Comparison of ENCODE assay signal across 20 cellular contexts in the genomic region with DNA sequence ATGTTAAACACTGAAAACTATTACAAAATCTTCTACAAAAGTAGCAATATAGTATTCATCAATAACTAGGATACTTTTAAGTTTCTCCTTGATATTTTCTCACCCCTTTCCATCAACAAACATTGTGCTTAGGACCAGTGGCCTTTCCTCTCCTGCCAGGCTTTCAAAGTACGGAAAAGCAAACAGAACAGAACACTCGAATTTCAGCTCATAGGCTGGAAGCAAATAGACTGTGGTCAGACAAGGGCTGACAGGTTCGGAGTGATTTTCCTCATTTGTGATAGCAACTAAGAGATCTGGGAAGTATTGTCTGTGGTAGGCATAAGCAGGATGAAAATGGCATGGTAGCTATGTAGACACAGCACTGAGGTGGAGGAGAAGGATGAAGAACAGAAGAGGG.
DNase-seq lines count a peak whose midpoint lies in the region; ATAC-seq, FAIRE-seq and TF ChIP-seq lines count a peak whose summit lies in the region.
"Had no signal": no experiment of that assay in that cellular context is flagged by ENCODE, and none has a peak within 500 bp of the region (broad histone marks: within the 10 kb centered on the region; RNA-seq: fewer than 3 reads in every experiment).

No MANE protein-coding gene starts in this region.

- TF ChIP-seq POLR2A in A549 (IDR thresholded peaks at IDR 0.05; ENCODE audit: low read length): no peak
- TF ChIP-seq POLR2A in HepG2 (IDR thresholded peaks at IDR 0.05; ENCODE audit: insufficient read depth in 1 of 2, low read depth in 2 of 2, low read length in 2 of 2): no peak

- no peaks in the 10 kb centered on the region for H3K36me3 ChIP-seq in GM23338 (ENCODE audit: insufficient read depth)
- H3K36me3 ChIP-seq in OCI-LY1 (ENCODE audit: insufficient read depth, low read length): no peaks in the 10 kb centered on the region
- H3K36me3 ChIP-seq in HepG2 (replicated peaks in 1 of 2; ENCODE audit: control insufficient read depth in 1 of 2, insufficient read depth in 2 of 2, low read length in 2 of 2): no peaks in the 10 kb centered on the region

- TF ChIP-seq CTCF in A549 (IDR thresholded peaks at IDR 0.05) (no peak), GM23338 (conservative IDR thresholded peaks at IDR 0.05; ENCODE audit: low read depth in 2 of 2) (no peak), OCI-LY1 (IDR thresholded peaks at IDR 0.05; ENCODE audit: low read length) (no peak), HepG2 (CRISPR knock-in tag; IDR thresholded peaks at IDR 0.05) (no peak)

- no peak for ATAC-seq in A549
- no peak for ATAC-seq in GM23338
- peak; percentile 90 for ATAC-seq in HepG2
- ATAC-seq in HG02678 (IDR thresholded peaks at IDR 0.05; ENCODE audit: unreplicated experiment): no peak
- ATAC-seq: sciatic nerve, T-helper 17 cell had no signal

- CTCF ChIA-PET in A549 (lab: Yijun Ruan, JAX) (no interaction called here), HepG2 (lab: Yijun Ruan, JAX; ENCODE audit: low intra/inter-chr PET ratio, low total read pairs) (no interaction called here)

- H3K27ac Mint-ChIP-seq in GM23338: peak overlapping the region; percentile 7; the same call in 1 of the 2 replicates
- H3K27ac Mint-ChIP-seq: activated naive CD4-positive, alpha-beta T cell treated with anti-CD3 and anti-CD28 coated beads for 36 hours; endodermal cell; nephron; T-helper 17 cell had no signal

- no TSS peak for BruUV-seq in HepG2 (replicated peaks; lab: Mats Ljungman, UMichigan)

- no peak overlapping the region for H3K4me3 ChIP-seq in A549
- H3K4me3 ChIP-seq in GM23338: no peak overlapping the region
- peak overlapping the region; percentile 52 for H3K4me3 ChIP-seq in OCI-LY1 (ENCODE audit: low read depth, low read length, poor library complexity, severe bottlenecking)
- no peak overlapping the region for H3K4me3 ChIP-seq in HepG2 (replicated peaks in 1 of 3; ENCODE audit: insufficient read depth in 1 of 3, low read depth in 2 of 3, low read length in 3 of 3)

- no peak overlapping the region for H3K4me3 Mint-ChIP-seq in GM23338
- H3K4me3 Mint-ChIP-seq: activated naive CD4-positive, alpha-beta T cell treated with anti-CD3 and anti-CD28 coated beads for 36 hours; endodermal cell; nephron; T-helper 17 cell had no signal

- H3K9me3 ChIP-seq in A549 (no peaks in the 10 kb centered on the region), OCI-LY1 (ENCODE audit: low read length) (no peaks in the 10 kb centered on the region), HepG2 (ENCODE audit: low read length) (peaks cover 6% of the 10 kb centered on the region; the same call in 1 of the 2 replicates)

- no peaks in the 10 kb centered on the region; the same call in 2 of the 3 replicates for H3K9me3 Mint-ChIP-seq in GM23338
- H3K9me3 Mint-ChIP-seq: endodermal cell had no signal

- no peak for TF ChIP-seq EP300 in A549 (IDR thresholded peaks at IDR 0.05)
- TF ChIP-seq EP300 in HepG2 (IDR thresholded peaks at IDR 0.05; ENCODE audit: low read depth in 2 of 2, low read length in 2 of 2): no peak
- TF ChIP-seq EP300 in HepG2 (CRISPR knock-in tag; IDR thresholded peaks at IDR 0.05; ENCODE audit: borderline replicate concordance): no peak

- FAIRE-seq in A549 (lab: Jason Lieb, UNC) (no peak), HepG2 (lab: Jason Lieb, UNC) (peak; percentile 59)

- DNase-seq in A549 (ENCODE audit: low read depth in 1 of 2, low spot score in 1 of 2) (peak in 1 of 2 experiments; percentile 2), GM23338 (ENCODE audit: low spot score) (no peak), HepG2 (ENCODE audit: low spot score) (peak; percentile 33), hippocampal formation (lab: John Stamatoyannopoulos, UW) (no peak), iPS-NIHi11 (ENCODE audit: low spot score) (no peak)
- DNase-seq in central memory CD4-positive, alpha-beta T cell: no peak
- DNase-seq: activated CD8-positive, alpha-beta memory T cell treated with anti-CD3 and anti-CD28 coated beads, Interleukin-2, amount 50 U/mL, for 48 hours; activated naive CD4-positive, alpha-beta T cell treated with anti-CD3 and anti-CD28 coated beads for 36 hours; endodermal cell; foreskin fibroblast; mammary epithelial cell; NCI-H1048; NCI-H82; stimulated activated CD4-positive, alpha-beta T cell treated with anti-CD3 and anti-CD28 coated beads, Interleukin-2, amount 100 ng/mL, for 48 hours; stimulated activated CD8-positive, alpha-beta memory T cell treated with anti-CD3 and anti-CD28 coated beads, Interleukin-4, amount 100 ng/mL, for 48 hours; T-helper 17 cell had no signal

- H3K4me1 ChIP-seq in A549: no peaks in the 10 kb centered on the region
- H3K4me1 ChIP-seq in GM23338 (ENCODE audit: insufficient read depth): peaks cover 11% of the 10 kb centered on the region; the same call in 1 of the 2 replicates
- peaks cover 29% of the 10 kb centered on the region for H3K4me1 ChIP-seq in OCI-LY1 (ENCODE audit: insufficient read depth, low read length, severe bottlenecking)
- peaks cover 17% of the 10 kb centered on the region for H3K4me1 ChIP-seq in HepG2 (ENCODE audit: insufficient read depth, low read length)

- POLR2A ChIA-PET in A549 (lab: Yijun Ruan, JAX) (no interaction called here), HepG2 (lab: Yijun Ruan, JAX) (no interaction called here)

- H3K9ac ChIP-seq in OCI-LY1 (ENCODE audit: low read length): peak overlapping the region; percentile 55
- no peak overlapping the region for H3K9ac ChIP-seq in HepG2 (ENCODE audit: insufficient read depth, low read depth, low read length)

- no peaks in the 10 kb centered on the region for H3K79me2 ChIP-seq in GM23338 (replicated peaks; ENCODE audit: insufficient read depth)
- no peaks in the 10 kb centered on the region for H3K79me2 ChIP-seq in OCI-LY1 (ENCODE audit: insufficient read depth, low read length)
- H3K79me2 ChIP-seq in HepG2 (ENCODE audit: insufficient read depth, low read length): no peaks in the 10 kb centered on the region

- H3K27me3 ChIP-seq in GM23338 (ENCODE audit: insufficient read depth): no peaks in the 10 kb centered on the region
- no peaks in the 10 kb centered on the region for H3K27me3 ChIP-seq in OCI-LY1 (ENCODE audit: insufficient read depth, low read length)
- peaks cover 0 to 2% of the 10 kb centered on the region in 2 experiments; a peak in 2 of 5 replicates for H3K27me3 ChIP-seq in HepG2 (ENCODE audit: control insufficient read depth in 1 of 2, insufficient read depth in 2 of 2, low read length in 2 of 2)

- peaks cover 11% of the 10 kb centered on the region for H3K4me1 Mint-ChIP-seq in GM23338
- H3K4me1 Mint-ChIP-seq: T-helper 17 cell had no signal

- H2AFZ ChIP-seq in GM23338 (peak overlapping the region; percentile 44; the same call in 1 of the 2 replicates), OCI-LY1 (ENCODE audit: low read length) (no peak overlapping the region), HepG2 (ENCODE audit: low read length) (no peak overlapping the region)

- 0% methylated on average over 3 of the region's 3 CpGs for WGBS in A549 (ENCODE audit: missing lambda C conversion rate)
- under 1% methylated on average over 3 of the region's 3 CpGs for WGBS in HepG2 (ENCODE audit: low lambda C conversion rate)

- H3K9me2 ChIP-seq in GM23338 (ENCODE audit: insufficient read depth) (no peaks in the 10 kb centered on the region), OCI-LY1 (ENCODE audit: low read depth, low read length) (no peaks in the 10 kb centered on the region)

- H3K27ac ChIP-seq in A549 (no peak overlapping the region; a peak in 1 of 6 replicates), GM23338 (ENCODE audit: low read depth) (no peak overlapping the region; the same call in 1 of the 2 replicates), OCI-LY1 (ENCODE audit: low read depth, low read length, poor library complexity, severe bottlenecking) (peak overlapping the region; percentile 97), HepG2 (ENCODE audit: extremely low read length, insufficient read depth, low read length) (no peak overlapping the region)

- no peaks in the 10 kb centered on the region for H4K20me1 ChIP-seq in GM23338 (replicated peaks; ENCODE audit: insufficient read depth)
- H4K20me1 ChIP-seq in OCI-LY1 (ENCODE audit: insufficient read depth, low read length): no peaks in the 10 kb centered on the region
- no peaks in the 10 kb centered on the region for H4K20me1 ChIP-seq in HepG2 (ENCODE audit: insufficient read depth, low read length)

- peak overlapping the region; percentile 33; the same call in 1 of the 3 replicates for H3K4me2 ChIP-seq in A549
- H3K4me2 ChIP-seq in GM23338: no peak overlapping the region
- peak overlapping the region; percentile 69 for H3K4me2 ChIP-seq in OCI-LY1 (ENCODE audit: low read length)
- H3K4me2 ChIP-seq in HepG2 (ENCODE audit: low read depth, low read length): peak overlapping the region; percentile 56

- H3K27me3 Mint-ChIP-seq in GM23338 (ENCODE audit: insufficient read depth, low read depth, poor library complexity): peaks cover 5% of the 10 kb centered on the region

- TF ChIP-seq RAD21 in A549 (conservative IDR thresholded peaks at IDR 0.05 in 1 of 2, IDR thresholded peaks at IDR 0.05 in 1 of 2) (no peak), HepG2 (CRISPR knock-in tag; IDR thresholded peaks at IDR 0.05) (no peak)

- H3F3A ChIP-seq in GM23338 (replicated peaks; ENCODE audit: low read depth): no peaks in the 10 kb centered on the region
- H3F3A ChIP-seq in OCI-LY1 (ENCODE audit: insufficient read depth, low read length): no peaks in the 10 kb centered on the region

- H3K36me3 Mint-ChIP-seq in GM23338 (ENCODE audit: low read depth): no peaks in the 10 kb centered on the region

- in situ Hi-C loops in HepG2 (cut with HindIII; ENCODE audit: extremely low pct_ligation_motif_present, low pct_unique_long_range_greater_than_20kb): no loop called here

- intact Hi-C loops in HepG2 (cut with micrococcal nuclease; ENCODE audit: unreplicated experiment): no loop called here

TF ChIP-seq in A549, 52 proteins besides CTCF, POLR2A, EP300 and RAD21 (continues in another document):
- TF ChIP-seq ZSCAN20 (CRISPR knock-in tag; IDR thresholded peaks at IDR 0.05): no peak

TF ChIP-seq in GM23338, 12 proteins besides CTCF, POLR2A, EP300 and RAD21 (continues in another document):
- no peak for TF ChIP-seq ZNF331 (CRISPR knock-in tag; IDR thresholded peaks at IDR 0.05; ENCODE audit: low read depth)
- no peak for TF ChIP-seq STAT1 (IDR thresholded peaks at IDR 0.05; ENCODE audit: unreplicated experiment)

TF ChIP-seq in HepG2, 621 proteins besides CTCF, POLR2A, EP300 and RAD21 (continues in another document):
- TF ChIP-seq ZNF326 (CRISPR knock-in tag; IDR thresholded peaks at IDR 0.05; ENCODE audit: borderline replicate concordance) (no peak), RXRB (CRISPR knock-in tag; IDR thresholded peaks at IDR 0.05; ENCODE audit: borderline replicate concordance) (peak; percentile 20; the same call in 1 of the 2 replicates), XBP1 (CRISPR knock-in tag; IDR thresholded peaks at IDR 0.05) (no peak), MZF1 (CRISPR knock-in tag; IDR thresholded peaks at IDR 0.05; ENCODE audit: borderline replicate concordance) (no peak), CREB1 (IDR thresholded peaks at IDR 0.05) (no peak), CREB1 (CRISPR knock-in tag; IDR thresholded peaks at IDR 0.05) (no peak)
